Comparison of ENCODE assay signal across 15 cellular contexts in genomic region chr11:46105902-46106301, GRCh38.
"Had no signal": no experiment of that assay in that cellular context is flagged by ENCODE, and none has a peak within 500 bp of the region (broad histone marks: within the 10 kb centered on the region; RNA-seq: fewer than 3 reads in every experiment).

No MANE protein-coding gene starts in this region.

- H3K27me3 Mint-ChIP-seq: activated CD4-positive, alpha-beta T cell treated with anti-CD3 and anti-CD28 coated beads for 36 hours; effector memory CD8-positive, alpha-beta T cell had no signal

- H3K27me3 ChIP-seq: adrenal gland, gastroesophageal sphincter, hepatocyte, tibial artery, uterus had no signal

- H3K27ac Mint-ChIP-seq: activated CD4-positive, alpha-beta T cell treated with anti-CD3 and anti-CD28 coated beads for 36 hours; activated T-helper 2 cell treated with anti-CD3 and anti-CD28 coated beads, Interferon-gamma antibody, Interleukin-2, Interleukin-4, amounts not matched to agents 10 μg/mL and 5 μg/mL and 100 μg/mL, durations not matched to agents 14 hours and 24 hours and 36 hours had no signal

- H3K36me3 ChIP-seq: adrenal gland, gastroesophageal sphincter, tibial artery, uterus, WERI-Rb-1 had no signal

- H3K9me3 Mint-ChIP-seq: activated T-helper 2 cell treated with anti-CD3 and anti-CD28 coated beads, Interferon-gamma antibody, Interleukin-2, Interleukin-4, amounts not matched to agents 10 μg/mL and 5 μg/mL and 100 μg/mL, durations not matched to agents 14 hours and 24 hours and 36 hours; effector memory CD8-positive, alpha-beta T cell had no signal

- H3K9me3 ChIP-seq: adrenal gland, gastroesophageal sphincter, tibial artery, uterus had no signal

- H3K9ac ChIP-seq: parathyroid adenoma had no signal

- DNase-seq: activated CD4-positive, alpha-beta T cell treated with anti-CD3 and anti-CD28 coated beads for 36 hours; activated CD8-positive, alpha-beta memory T cell treated with anti-CD3 and anti-CD28 coated beads for 24 hours; activated naive CD4-positive, alpha-beta T cell treated with anti-CD3 and anti-CD28 coated beads, Interleukin-2, amount 50 U/mL, for 16 hours; activated T-cell treated with anti-CD3 and anti-CD28 coated beads for 4 hours; adrenal gland; effector memory CD8-positive, alpha-beta T cell; left ventricle myocardium superior; tibial artery; uterus; WERI-Rb-1 had no signal

- H3K4me3 Mint-ChIP-seq: activated CD4-positive, alpha-beta T cell treated with anti-CD3 and anti-CD28 coated beads for 36 hours; effector memory CD8-positive, alpha-beta T cell had no signal

- ATAC-seq: activated CD4-positive, alpha-beta T cell treated with anti-CD3 and anti-CD28 coated beads for 36 hours; effector memory CD8-positive, alpha-beta T cell; gastroesophageal sphincter had no signal

- H3K27ac ChIP-seq: gastroesophageal sphincter, hepatocyte, tibial artery, uterus, WERI-Rb-1 had no signal

- H3K4me3 ChIP-seq: adrenal gland, gastroesophageal sphincter, hepatocyte, skin epidermis, tibial artery, uterus had no signal
